Comparison of ENCODE assay signal across 11 cellular contexts in genomic region chr2:216635171-216635570, GRCh38. TPM values are rescaled to one million over a fixed set of nuclear protein-coding genes. Genes with fewer than 3 reads are reported as not detected.
DNase-seq lines count a peak whose midpoint lies in the region; ATAC-seq, FAIRE-seq and TF ChIP-seq lines count a peak whose summit lies in the region.
"Had no signal": no experiment of that assay in that cellular context is flagged by ENCODE, and none has a peak within 500 bp of the region (broad histone marks: within the 10 kb centered on the region; RNA-seq: fewer than 3 reads in every experiment).

No MANE protein-coding gene starts in this region.

- H3K36me3 ChIP-seq in Caco-2 (ENCODE audit: control insufficient read depth, insufficient read depth, low read length) (no peaks in the 10 kb centered on the region), endothelial cell of umbilical vein (ENCODE audit: control insufficient read depth in 2 of 2, extremely low read depth in 1 of 2, insufficient read depth in 2 of 2, low read length in 2 of 2) (no peaks in the 10 kb centered on the region), pancreas (no peaks in the 10 kb centered on the region)

- POLR2A ChIA-PET in Caco-2 (lab: Charles Lee) (no interaction called here), endothelial cell of umbilical vein (lab: Charles Lee) (no interaction called here)

- H3K9me3 ChIP-seq in Caco-2 = no peaks in the 10 kb centered on the region
- H3K9me3 ChIP-seq in endothelial cell of umbilical vein (replicated peaks; ENCODE audit: control insufficient read depth, insufficient read depth, low read length) = no peaks in the 10 kb centered on the region
- H3K9me3 ChIP-seq in pancreas = no peaks in the 10 kb centered on the region

- intact Hi-C loops in Caco-2 (cut with micrococcal nuclease; ENCODE audit: unreplicated experiment) = no loop called here
- intact Hi-C loops in endothelial cell of umbilical vein (cut with micrococcal nuclease) = loop anchor here (1.0 to 10.0 kb wide), 4 partner anchors 100 to 520 kb away; no protein-coding TSS in a partner anchor
- intact Hi-C loops in pancreas (cut with DNase I) = no loop called here

- no peaks in the 10 kb centered on the region for H3K9me3 Mint-ChIP-seq in Caco-2 (ENCODE audit: unreplicated experiment)

- peak overlapping the region; percentile 46 for H3K4me3 Mint-ChIP-seq in Caco-2 (ENCODE audit: unreplicated experiment)

- TF ChIP-seq POLR2A in endothelial cell of umbilical vein (IDR thresholded peaks at IDR 0.05; ENCODE audit: low read depth, low read length) = no peak
- TF ChIP-seq POLR2A in GM12892 (IDR thresholded peaks at IDR 0.05; ENCODE audit: low read depth, low read length) = no peak

- DNase-seq in Caco-2 (no peak), NCI-H2227 treated with DMSO at 0.1 percent for 48 hours (lab: John Stamatoyannopoulos, UW) (peak; percentile 15), endothelial cell of umbilical vein (ENCODE audit: low read depth, low spot score) (peak; percentile 36), pancreas (no peak), GM12892 (ENCODE audit: insufficient read length) (no peak)
- DNase-seq: activated T-cell treated with anti-CD3 and anti-CD28 coated beads, Interleukin-2, amount 50 U/mL, for 48 hours; NCI-H774 had no signal

- H3K9ac ChIP-seq in endothelial cell of umbilical vein (replicated peaks; ENCODE audit: extremely low read depth, insufficient read depth, low read length) = peak overlapping the region; percentile 57

- H3K27ac ChIP-seq in endothelial cell of umbilical vein (ENCODE audit: insufficient read depth, low read depth, low read length) = peak overlapping the region; percentile 53
- peak overlapping the region in 3 of 4 donors; percentile 19 to 73 (median 63) for H3K27ac ChIP-seq in pancreas

- peak overlapping the region; percentile 49 for H2AFZ ChIP-seq in endothelial cell of umbilical vein (ENCODE audit: low read depth, low read length)

- CTCF ChIA-PET in Caco-2 (lab: Charles Lee) = no interaction called here
- CTCF ChIA-PET in endothelial cell of umbilical vein (lab: Charles Lee) = interaction anchor here (1.0 to 3.3 kb wide), 5 partner anchors 16 to 119 kb away, joined by 3 to 20 read pairs (median 4); no protein-coding TSS in a partner anchor

- H3K36me3 Mint-ChIP-seq in Caco-2 (ENCODE audit: insufficient read depth, unreplicated experiment) = no peaks in the 10 kb centered on the region

- dilution Hi-C loops in endothelial cell of umbilical vein (cut with MboI; ENCODE audit: extremely low pct_ligation_motif_present, low sequenced_read_pairs) = no loop called here

- H3K79me2 ChIP-seq in endothelial cell of umbilical vein (ENCODE audit: control insufficient read depth, insufficient read depth, low read length) = peaks cover 20% of the 10 kb centered on the region

- TF ChIP-seq CTCF in Caco-2 (IDR thresholded peaks at IDR 0.05; ENCODE audit: insufficient read depth in 1 of 2, low read depth in 1 of 2, low read length in 1 of 2, severe bottlenecking in 1 of 2, unreplicated experiment in 1 of 2) = no peak
- TF ChIP-seq CTCF in endothelial cell of umbilical vein (IDR thresholded peaks at IDR 0.05; ENCODE audit: extremely low read depth in 1 of 2, insufficient read depth in 1 of 2, low read depth in 1 of 2, low read length in 2 of 2) = peak in 1 of 2 donors; percentile 1
- TF ChIP-seq CTCF in pancreas (IDR thresholded peaks at IDR 0.05) = no peak

- H3K9me1 ChIP-seq in endothelial cell of umbilical vein (replicated peaks; ENCODE audit: control insufficient read depth, extremely low read depth, insufficient read depth, low read length) = no peaks in the 10 kb centered on the region

- H3K27me3 ChIP-seq in Caco-2 (replicated peaks; ENCODE audit: control insufficient read depth, insufficient read depth, low read length) = peaks cover 3% of the 10 kb centered on the region; the same call in 1 of the 2 replicates
- H3K27me3 ChIP-seq in endothelial cell of umbilical vein (ENCODE audit: control insufficient read depth in 2 of 2, insufficient read depth in 2 of 2, low read length in 2 of 2) = peaks cover 5 to 6% of the 10 kb centered on the region in 2 experiments
- H3K27me3 ChIP-seq in pancreas = no peaks in the 10 kb centered on the region

- ATAC-seq in pancreas (no peak), HG03159 (IDR thresholded peaks at IDR 0.05; ENCODE audit: unreplicated experiment) (no peak), HG03097 (IDR thresholded peaks at IDR 0.05; ENCODE audit: low FRiP score, unreplicated experiment) (no peak)
- ATAC-seq in activated CD4-positive, CD25-positive, alpha-beta regulatory T cell treated with anti-CD3 and anti-CD28 coated beads, Interleukin-2, amount 50 U/mL, for 24 hours = no peak
- ATAC-seq: left colon had no signal

- H4K20me1 ChIP-seq in endothelial cell of umbilical vein (replicated peaks; ENCODE audit: control insufficient read depth, extremely low read depth, insufficient read depth, low read length) = no peaks in the 10 kb centered on the region

- peaks cover 44% of the 10 kb centered on the region for H3K27me3 Mint-ChIP-seq in Caco-2 (ENCODE audit: insufficient read depth, unreplicated experiment)

- no peak overlapping the region for H3K27ac Mint-ChIP-seq in Caco-2 (ENCODE audit: unreplicated experiment)

- H3K4me1 ChIP-seq in Caco-2 (peaks cover 28% of the 10 kb centered on the region), endothelial cell of umbilical vein (ENCODE audit: control insufficient read depth, extremely low read depth, insufficient read depth, low read length) (peaks cover 30% of the 10 kb centered on the region), pancreas (peaks cover 7 to 22% (median 14%) of the 10 kb centered on the region in 3 donors)

- H3K4me3 ChIP-seq in Caco-2 (ENCODE audit: low read depth, low read length) (no peak overlapping the region), endothelial cell of umbilical vein (replicated peaks in 1 of 3; ENCODE audit: insufficient read depth in 1 of 3, low read depth in 1 of 3, low read length in 3 of 3) (peak overlapping the region; percentile 13 to 59 (median 52)), pancreas (peak overlapping the region; percentile 37 to 69 (median 56))

- peak; percentile 48 for FAIRE-seq in endothelial cell of umbilical vein (lab: Jason Lieb, UNC)
- no peak for FAIRE-seq in pancreas (lab: Jason Lieb, UNC)
- FAIRE-seq in GM12892 (lab: Jason Lieb, UNC) = no peak

- peak overlapping the region; percentile 79 for H3K4me2 ChIP-seq in endothelial cell of umbilical vein (ENCODE audit: insufficient read depth, low read length)

- 9 to 15% methylated on average over 7 of the region's 7 CpGs for WGBS in pancreas, 2 donors

- BruUV-seq in Caco-2 (replicated peaks; lab: Mats Ljungman, UMichigan) (no TSS peak), endothelial cell of umbilical vein (replicated peaks; lab: Mats Ljungman, UMichigan) (TSS peak; percentile 25)

- H3K4me1 Mint-ChIP-seq in Caco-2 (ENCODE audit: low read depth, unreplicated experiment) = peaks cover 21% of the 10 kb centered on the region

TF ChIP-seq in endothelial cell of umbilical vein, 7 proteins besides CTCF, POLR2A, EP300 and RAD21:
- TF ChIP-seq MYC (IDR thresholded peaks at IDR 0.05; ENCODE audit: low read depth, low read length) (no peak), MAX (IDR thresholded peaks at IDR 0.05; ENCODE audit: insufficient read depth, insufficient read length) (no peak), EZH2 (IDR thresholded peaks at IDR 0.05; ENCODE audit: borderline replicate concordance, low read depth, low read length, severe bottlenecking) (no peak), GATA2 (IDR thresholded peaks at IDR 0.05; ENCODE audit: insufficient read depth, insufficient read length, low read depth, low read length) (no peak), POLR2AphosphoS5 (IDR thresholded peaks at IDR 0.05; ENCODE audit: insufficient read depth, low read depth, low read length) (no peak), FOS (IDR thresholded peaks at IDR 0.05; ENCODE audit: borderline replicate concordance, insufficient read depth, low read length) (no peak), JUN (IDR thresholded peaks at IDR 0.05; ENCODE audit: borderline replicate concordance, insufficient read depth, insufficient read length, low read depth) (no peak)

RNA-seq across cellular contexts. Expression of gene IGFBP2, which starts 2.0 kb away (rescaled TPM):
- 6.6 and 6.7 TPM in 2 replicates for total RNA-seq in Caco-2 (2022)
- total RNA-seq in endothelial cell of umbilical vein = 212 and 229 TPM in 2 replicates
- 261 and 387 TPM in 2 replicates for polyA plus RNA-seq in endothelial cell of umbilical vein
- polyA plus RNA-seq in endothelial cell of umbilical vein (2011; cell fraction: cytosol; rRNA removed) = 176 and 229 TPM in 2 replicates
- polyA plus RNA-seq in endothelial cell of umbilical vein (2011; cell fraction: nucleus; rRNA removed) = 67.7 and 72.0 TPM in 2 replicates
- polyA plus RNA-seq in endothelial cell of umbilical vein (2012) = 165 and 239 TPM in 2 replicates
- polyA minus RNA-seq in endothelial cell of umbilical vein = 54.2 and 57.8 TPM in 2 replicates
- not detected for polyA minus RNA-seq in endothelial cell of umbilical vein (2011; cell fraction: cytosol; rRNA and poly(A)+ RNA removed)
- 9.4 and 17.5 TPM in 2 replicates for polyA minus RNA-seq in endothelial cell of umbilical vein (2011; cell fraction: nucleus; rRNA and poly(A)+ RNA removed)
- 100 to 1,000 TPM in 4 of 6 donors, 10 to 100 TPM in 2; 76.3 to 211 (median 155) TPM for total RNA-seq in pancreas
- polyA plus RNA-seq in pancreas = 10 to 100 TPM; 43.1 to 56.5 TPM
- polyA plus RNA-seq in GM12892 (2012; ENCODE audit: missing spikeins) = 1.5 TPM

Comparison
In these comparisons a context has a peak if more than half of its experiments do, and no peak if none do; other contexts are left out.
1. DNase-seq: peak in NCI-H2227 treated with DMSO at 0.1 percent for 48 hours (single experiment) and endothelial cell of umbilical vein (single experiment); none in Caco-2 (0 of 2), pancreas (0 of 6) and GM12892 (single experiment).
2. RNA of gene IGFBP2, which starts 2.0 kb away (total RNA-seq): 212 to 229 TPM in endothelial cell of umbilical vein and 76.3 to 211 TPM in pancreas; 6.6 to 6.7 TPM in Caco-2; every median in the first group is over 10 times any median in the second.